Comparison of ENCODE assay signal across 6 cellular contexts in the genomic region with DNA sequence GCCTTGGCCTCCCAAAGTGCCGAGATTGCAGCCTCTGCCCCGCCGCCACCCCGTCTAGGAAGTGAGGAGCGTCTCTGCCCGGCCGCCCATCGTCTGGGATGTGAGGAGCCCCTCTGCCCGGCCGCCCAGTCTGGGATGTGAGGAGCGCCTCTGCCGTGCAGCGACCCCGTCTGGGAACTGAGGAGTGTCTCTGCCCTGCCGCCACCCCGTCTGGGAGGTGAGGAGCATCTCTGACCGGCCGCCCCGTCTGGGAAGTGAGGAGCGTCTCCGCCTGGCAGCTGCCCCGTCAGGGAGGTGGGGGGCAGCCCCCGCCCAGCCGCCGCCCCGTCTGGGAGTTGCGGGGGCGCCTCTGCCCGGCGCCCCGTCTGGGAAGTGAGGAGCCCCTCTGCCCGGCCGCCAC. TPM values are rescaled to one million over a fixed set of nuclear protein-coding genes. Genes with fewer than 3 reads are reported as not detected.
"Had no signal": no experiment of that assay in that cellular context is flagged by ENCODE, and none has a peak within 500 bp of the region (broad histone marks: within the 10 kb centered on the region; RNA-seq: fewer than 3 reads in every experiment).

No MANE protein-coding gene starts in this region.

RNA-seq across cellular contexts. Expression of gene OR4E1, which starts 24.0 kb away (rescaled TPM):
- total RNA-seq: GM23338, H1, H9, HT-29, IMR-90, K562 had no signal
- polyA plus RNA-seq: GM23338, H1, IMR-90, K562 had no signal

RNA-seq across cellular contexts. Expression of gene OR4E2, which starts 44.0 kb away (rescaled TPM):
- total RNA-seq: GM23338, H1, H9, HT-29, IMR-90, K562 had no signal
- polyA plus RNA-seq: GM23338, H1, IMR-90, K562 had no signal
